ENCODE assay signal across 14 cellular contexts in genomic region chr3:32819581-32820348, GRCh38. TPM values are rescaled to one million over a fixed set of nuclear protein-coding genes. Genes with fewer than 3 reads are reported as not detected.
DNase-seq lines count a peak whose midpoint lies in the region; ATAC-seq and TF ChIP-seq lines count a peak whose summit lies in the region.
"Had no signal": no experiment of that assay in that cellular context is flagged by ENCODE, and none has a peak within 500 bp of the region (broad histone marks: within the 10 kb centered on the region; RNA-seq: fewer than 3 reads in every experiment).

No MANE protein-coding gene starts in this region.

- CTCF ChIA-PET in WTC11 (lab: Charles Lee): interaction anchor here (0.9 to 1.6 kb wide), 3 partner anchors 29 to 83 kb away, joined by 3 to 6 read pairs (median 3); no protein-coding TSS in a partner anchor

- H3K18ac ChIP-seq in H9 (ENCODE audit: insufficient read length, low read depth, low read length): peak overlapping the region; percentile 0

- peak overlapping the region; percentile 94 for H3K9ac ChIP-seq in H9 (ENCODE audit: extremely low read depth, insufficient read length, low read length)

- H3K36me3 ChIP-seq in kidney epithelial cell (ENCODE audit: control insufficient read depth, insufficient read depth, low read length): no peaks in the 10 kb centered on the region
- H3K36me3 ChIP-seq in sigmoid colon: no peaks in the 10 kb centered on the region
- H3K36me3 ChIP-seq: esophagus squamous epithelium, stomach had no signal

- H2BK20ac ChIP-seq in H9 (ENCODE audit: low read depth, low read length, poor library complexity, severe bottlenecking): no peak overlapping the region

- H3K14ac ChIP-seq in H9 (ENCODE audit: insufficient read depth, low read length): peak overlapping the region; percentile 33

- peaks cover 10 to 17% of the 10 kb centered on the region in 2 experiments; a peak in 4 of 5 replicates for H3K9me3 Mint-ChIP-seq in H9
- H3K9me3 Mint-ChIP-seq in WTC11: no peaks in the 10 kb centered on the region
- H3K9me3 Mint-ChIP-seq in progenitor cell of endocrine pancreas (ENCODE audit: low read depth): no peaks in the 10 kb centered on the region
- H3K9me3 Mint-ChIP-seq: CD8-positive, alpha-beta T cell had no signal

- no peak overlapping the region for H3K23ac ChIP-seq in H9 (ENCODE audit: insufficient read length, low read depth, low read length)

- H2AK5ac ChIP-seq in H9 (ENCODE audit: insufficient read length, low read length): no peak overlapping the region

- H2BK15ac ChIP-seq in H9 (ENCODE audit: low read depth, low read length): no peak overlapping the region

- no peak for TF ChIP-seq POLR2A in sigmoid colon (IDR thresholded peaks at IDR 0.05)

- POLR2A ChIA-PET in WTC11 (lab: Charles Lee): interaction anchor here (1.2 to 3.0 kb wide), 5 partner anchors 18 to 55 kb away, joined by 3 to 13 read pairs (median 5); no protein-coding TSS in a partner anchor

- H3K27ac ChIP-seq in H9 (ENCODE audit: insufficient read length, low read depth, low read length) (no peak overlapping the region), sigmoid colon (no peak overlapping the region)
- H3K27ac ChIP-seq: esophagus squamous epithelium, stomach had no signal

- no peaks in the 10 kb centered on the region for H4K20me1 ChIP-seq in H9 (ENCODE audit: control insufficient read depth, insufficient read depth, insufficient read length)

- H2BK5ac ChIP-seq in H9 (ENCODE audit: insufficient read length, low read length): no peak overlapping the region

- DNase-seq in H9 (no peak), WTC11 (ENCODE audit: low spot score) (no peak), kidney epithelial cell (ENCODE audit: low read depth) (no peak), progenitor cell of endocrine pancreas (ENCODE audit: low spot score, unreplicated experiment) (peak; percentile 40), KBM-7 (no peak), sigmoid colon (no peak)
- DNase-seq: CD8-positive, alpha-beta T cell; esophagus squamous epithelium; GDM1; GOT3; OCI-M1; stomach had no signal

- TF ChIP-seq EP300 in sigmoid colon (IDR thresholded peaks at IDR 0.05): no peak

- no peak overlapping the region for H2BK12ac ChIP-seq in H9 (ENCODE audit: insufficient read length, low read depth, low read length)

- no peaks in the 10 kb centered on the region for H3K79me1 ChIP-seq in H9 (ENCODE audit: insufficient read depth, low read depth, low read length, poor library complexity, severe bottlenecking)

- H3K4me1 Mint-ChIP-seq in H9 (peaks cover 45 to 46% of the 10 kb centered on the region in 2 experiments), WTC11 (peaks cover 46% of the 10 kb centered on the region), progenitor cell of endocrine pancreas (ENCODE audit: low read depth) (peaks cover 50% of the 10 kb centered on the region)

- H3K4ac ChIP-seq in H9 (ENCODE audit: low read depth, low read length): no peak overlapping the region

- H2BK120ac ChIP-seq in H9 (ENCODE audit: low read depth, low read length, poor library complexity, severe bottlenecking): no peak overlapping the region

- H3K4me3 Mint-ChIP-seq in H9 (peak overlapping the region; percentile 96 to 100), WTC11 (peak overlapping the region; percentile 100), progenitor cell of endocrine pancreas (ENCODE audit: low read depth) (peak overlapping the region; percentile 91)

- peaks cover 83% of the 10 kb centered on the region for H3K79me2 ChIP-seq in H9 (ENCODE audit: insufficient read depth, low read length)

- no peak overlapping the region for H4K8ac ChIP-seq in H9 (replicated peaks; ENCODE audit: insufficient read length, low read depth, low read length)

- ATAC-seq in WTC11 (no peak), GM21786 (IDR thresholded peaks at IDR 0.05; ENCODE audit: unreplicated experiment) (no peak)
- ATAC-seq: activated CD4-positive, CD25-positive, alpha-beta regulatory T cell treated with anti-CD3 and anti-CD28 coated beads, Interleukin-2, amount 50 U/mL, for 24 hours; CD8-positive, alpha-beta T cell had no signal

- peak overlapping the region; percentile 93 for H3K4me2 ChIP-seq in H9 (ENCODE audit: insufficient read depth, insufficient read length, low read length)

- in situ Hi-C loops in KBM-7 (cut with MboI; ENCODE audit: low pct_unique_long_range_greater_than_20kb, low sequenced_read_pairs): no loop called here

- H3K4me1 ChIP-seq in H9 (ENCODE audit: insufficient read depth, low read length) (peaks cover 6% of the 10 kb centered on the region), sigmoid colon (peaks cover 0 to 28% (median 26%) of the 10 kb centered on the region in 4 donors)

- peak overlapping the region; percentile 58 for H3K4me3 ChIP-seq in kidney epithelial cell (ENCODE audit: low read depth, low read length)
- H3K4me3 ChIP-seq in sigmoid colon: no peak overlapping the region
- H3K4me3 ChIP-seq: esophagus squamous epithelium had no signal

- H2AFZ ChIP-seq in H9 (ENCODE audit: low read length): no peak overlapping the region

- H3K27me3 Mint-ChIP-seq in H9 (ENCODE audit: low read depth) (peaks cover 3% of the 10 kb centered on the region; the same call in 1 of the 2 replicates), WTC11 (ENCODE audit: low read depth) (peaks cover 7% of the 10 kb centered on the region; the same call in 1 of the 2 replicates), progenitor cell of endocrine pancreas (no peaks in the 10 kb centered on the region)

- H3K27ac Mint-ChIP-seq in H9 (peak overlapping the region; percentile 98 to 99 (median 98)), WTC11 (peak overlapping the region; percentile 96), progenitor cell of endocrine pancreas (peak overlapping the region; percentile 91)
- H3K27ac Mint-ChIP-seq: CD8-positive, alpha-beta T cell had no signal

- no peak overlapping the region for H4K5ac ChIP-seq in H9 (ENCODE audit: insufficient read length, low read depth, low read length)

- H3K56ac ChIP-seq in H9 (ENCODE audit: insufficient read length, low read depth, low read length): no peak overlapping the region

- no peak overlapping the region for H4K91ac ChIP-seq in H9 (ENCODE audit: insufficient read length, low read depth, low read length)

- WGBS in H9 (ENCODE audit: extremely low coverage, insufficient read length, low lambda C conversion rate): no CpG with 5 or more reads among the region's 41 CpGs
- 39 to 67% methylated on average over 41 of the region's 41 CpGs for WGBS in sigmoid colon, 2 donors

- peaks cover 25% of the 10 kb centered on the region for H3K23me2 ChIP-seq in H9 (ENCODE audit: insufficient read length, low read depth, low read length, poor library complexity, severe bottlenecking)

- TF ChIP-seq CTCF in H9 (conservative IDR thresholded peaks at IDR 0.05) (no peak), WTC11 (IDR thresholded peaks at IDR 0.05) (no peak), kidney epithelial cell (IDR thresholded peaks at IDR 0.05; ENCODE audit: insufficient read depth, low read length, poor library complexity, severe bottlenecking) (no peak), progenitor cell of endocrine pancreas (IDR thresholded peaks at IDR 0.05; ENCODE audit: unreplicated experiment) (no peak), sigmoid colon (IDR thresholded peaks at IDR 0.05) (no peak)

- H3K36me3 Mint-ChIP-seq in H9 (ENCODE audit: insufficient read depth in 1 of 3, low read depth in 3 of 3) (peaks cover 59 to 72% (median 68%) of the 10 kb centered on the region in 3 experiments), WTC11 (peaks cover 55% of the 10 kb centered on the region), progenitor cell of endocrine pancreas (ENCODE audit: insufficient read depth) (peaks cover 10% of the 10 kb centered on the region)
- H3K36me3 Mint-ChIP-seq: CD8-positive, alpha-beta T cell had no signal

- intact Hi-C loops in sigmoid colon (cut with DNase I): no loop called here

- H3K27me3 ChIP-seq in H9 (ENCODE audit: insufficient read depth, low read length) (no peaks in the 10 kb centered on the region), kidney epithelial cell (ENCODE audit: control insufficient read depth, insufficient read depth, low read length) (peaks cover 36% of the 10 kb centered on the region), sigmoid colon (peaks cover 54 to 88% (median 65%) of the 10 kb centered on the region in 3 donors)

- H3K9me3 ChIP-seq in H9 (ENCODE audit: control insufficient read depth, low read depth, low read length) (no peaks in the 10 kb centered on the region), sigmoid colon (no peaks in the 10 kb centered on the region)

- no peak overlapping the region for H3T11ph ChIP-seq in H9 (ENCODE audit: low read length)

TF ChIP-seq in WTC11, 78 proteins besides CTCF, POLR2A, EP300 and RAD21 (continues in another document):
- TF ChIP-seq NR3C1 (CRISPR knock-in tag; conservative IDR thresholded peaks at IDR 0.05; ENCODE audit: low read depth): no peak
- no peak for TF ChIP-seq NFYB (CRISPR knock-in tag; conservative IDR thresholded peaks at IDR 0.05; ENCODE audit: low read depth)
- 0 out of 2 replicates have a peak, but pooled peaks have one; percentile 11 for TF ChIP-seq EMX1 (CRISPR knock-in tag; IDR thresholded peaks at IDR 0.05)
- TF ChIP-seq CREM (CRISPR knock-in tag; IDR thresholded peaks at IDR 0.05): 0 out of 2 replicates have a peak, but pooled peaks have one; percentile 39
- no peak for TF ChIP-seq CREB1 (CRISPR knock-in tag; IDR thresholded peaks at IDR 0.05)

RNA-seq across cellular contexts. Expression of gene TRIM71, which starts 2.0 kb away (rescaled TPM):
- total RNA-seq in H9 (2021) (364 and 376 TPM in 2 replicates), WTC11 (2021) (237 to 274 TPM (median 238 TPM) in 3 replicates), kidney epithelial cell (2.4 and 2.6 TPM in 2 replicates), progenitor cell of endocrine pancreas (61.3 and 61.6 TPM in 2 replicates), sigmoid colon (not detected)
- not detected for polyA plus RNA-seq in sigmoid colon
- total RNA-seq: CD8-positive, alpha-beta T cell; esophagus squamous epithelium had no signal

Comparison
In these comparisons a context has a peak if more than half of its experiments do, and no peak if none do; other contexts are left out.
1. RNA of gene TRIM71, which starts 2.0 kb away (total RNA-seq): 364 to 376 TPM in H9, 237 to 274 TPM in WTC11 and 61.3 to 61.6 TPM in progenitor cell of endocrine pancreas; 2.4 to 2.6 TPM in kidney epithelial cell and not detected in sigmoid colon; every median in the first group is over 10 times any median in the second.
2. Peak in every context shown above with its lines, with median percentiles within 50 percentile points of each other: H3K27ac Mint-ChIP-seq and H3K4me3 Mint-ChIP-seq.